Comparison of ENCODE assay signal across 1 cellular context in the genomic region with DNA sequence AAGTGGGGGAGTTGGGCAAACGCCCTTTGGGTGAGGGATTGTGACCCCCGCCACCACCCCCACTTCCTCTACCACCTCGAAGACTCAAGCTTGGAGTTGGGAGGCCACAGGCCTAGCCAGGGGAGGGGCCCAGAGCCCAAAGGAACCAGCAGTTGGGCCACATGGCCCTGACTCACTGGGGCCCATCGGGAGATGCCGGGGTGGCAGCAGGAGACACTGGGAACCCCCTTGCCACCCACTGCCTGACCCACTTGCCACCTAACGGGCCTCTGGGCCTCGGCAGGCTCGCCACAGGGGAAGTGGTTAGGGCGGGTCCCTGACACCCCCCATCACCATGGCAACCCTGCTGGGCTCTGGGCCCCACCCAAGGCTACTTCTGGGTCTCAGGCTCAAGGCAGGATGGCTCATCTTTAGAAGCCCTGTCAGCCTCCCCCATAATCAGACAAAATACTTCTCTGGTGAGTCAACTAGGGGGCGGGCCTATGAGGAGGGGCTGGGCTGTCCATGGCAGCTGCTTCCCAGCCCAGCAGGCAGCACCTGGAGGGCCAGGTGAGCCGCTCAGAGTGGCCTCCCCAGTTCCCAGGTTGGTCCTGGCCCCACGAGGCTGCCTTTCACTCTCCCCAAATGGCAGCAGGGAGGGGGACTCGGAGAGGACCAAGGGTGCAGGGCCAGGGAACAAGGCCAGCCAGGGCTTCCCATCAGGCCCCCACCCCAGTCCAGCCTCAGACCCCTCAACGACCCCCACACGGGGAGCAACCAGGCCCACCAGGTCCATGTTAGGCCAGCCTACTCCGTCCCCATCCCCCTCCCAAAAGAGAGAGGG.
A peak's percentile ranks its signal among the peaks of the same experiment; 100 is the strongest.
TF ChIP-seq lines count a peak whose summit lies in the region.

No MANE protein-coding gene starts in this region.

TF ChIP-seq in SK-N-SH, 30 proteins besides CTCF, POLR2A, EP300 and RAD21:
- TF ChIP-seq, protein P1, sequence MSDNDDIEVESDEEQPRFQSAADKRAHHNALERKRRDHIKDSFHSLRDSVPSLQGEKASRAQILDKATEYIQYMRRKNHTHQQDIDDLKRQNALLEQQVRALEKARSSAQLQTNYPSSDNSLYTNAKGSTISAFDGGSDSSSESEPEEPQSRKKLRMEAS (IDR thresholded peaks at IDR 0.05; ENCODE audit: low read depth) = peak; percentile 66
- TF ChIP-seq JUND (IDR thresholded peaks at IDR 0.05) (peak; percentile 88), SMC3 (IDR thresholded peaks at IDR 0.05; ENCODE audit: low read depth, low read length) (no peak), TCF12 (IDR thresholded peaks at IDR 0.05) (peak; percentile 69), MEF2A (IDR thresholded peaks at IDR 0.05; ENCODE audit: borderline replicate concordance, low read depth) (no peak), POLR2AphosphoS5 (IDR thresholded peaks at IDR 0.05; ENCODE audit: low read depth, low read length) (0 out of 2 replicates have a peak, but pooled peaks have one; percentile 32), TEAD4 (IDR thresholded peaks at IDR 0.05; ENCODE audit: borderline replicate concordance, insufficient read depth) (peak; percentile 77), NFIC (IDR thresholded peaks at IDR 0.05; ENCODE audit: borderline replicate concordance) (0 out of 2 replicates have a peak, but pooled peaks have one; percentile 18), FOSL2 (IDR thresholded peaks at IDR 0.05; ENCODE audit: borderline replicate concordance, low read depth) (peak; percentile 79; the same call in 1 of the 2 replicates)
